Comparison of ENCODE assay signal across 1 cellular context in the genomic region with DNA sequence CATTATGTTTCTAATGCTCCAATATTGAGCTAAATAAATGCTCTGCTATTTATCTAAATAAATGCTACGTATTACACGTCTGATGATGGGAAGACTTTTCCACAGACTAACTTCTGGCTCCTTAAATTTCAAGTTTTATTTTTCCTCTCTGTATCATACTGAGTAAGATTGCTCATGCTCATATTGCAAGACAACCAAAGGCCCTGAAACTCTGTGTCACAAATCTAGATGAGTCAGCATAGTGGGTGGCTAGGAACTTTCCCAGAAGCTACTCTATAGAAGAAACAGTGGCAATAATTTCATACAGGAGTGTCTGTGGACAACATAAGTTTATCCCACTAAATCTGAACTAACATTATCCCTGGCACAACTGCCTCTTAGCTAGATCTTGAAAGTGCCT.
TF ChIP-seq lines count a peak whose summit lies in the region.

No MANE protein-coding gene starts in this region.

TF ChIP-seq in WTC11, 78 proteins besides CTCF, POLR2A, EP300 and RAD21 (continued from another document):
- TF ChIP-seq, protein P1, sequence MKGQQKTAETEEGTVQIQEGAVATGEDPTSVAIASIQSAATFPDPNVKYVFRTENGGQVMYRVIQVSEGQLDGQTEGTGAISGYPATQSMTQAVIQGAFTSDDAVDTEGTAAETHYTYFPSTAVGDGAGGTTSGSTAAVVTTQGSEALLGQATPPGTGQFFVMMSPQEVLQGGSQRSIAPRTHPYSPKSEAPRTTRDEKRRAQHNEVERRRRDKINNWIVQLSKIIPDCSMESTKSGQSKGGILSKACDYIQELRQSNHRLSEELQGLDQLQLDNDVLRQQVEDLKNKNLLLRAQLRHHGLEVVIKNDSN (CRISPR knock-in tag; IDR thresholded peaks at IDR 0.05) = no peak
- TF ChIP-seq, protein P2, sequence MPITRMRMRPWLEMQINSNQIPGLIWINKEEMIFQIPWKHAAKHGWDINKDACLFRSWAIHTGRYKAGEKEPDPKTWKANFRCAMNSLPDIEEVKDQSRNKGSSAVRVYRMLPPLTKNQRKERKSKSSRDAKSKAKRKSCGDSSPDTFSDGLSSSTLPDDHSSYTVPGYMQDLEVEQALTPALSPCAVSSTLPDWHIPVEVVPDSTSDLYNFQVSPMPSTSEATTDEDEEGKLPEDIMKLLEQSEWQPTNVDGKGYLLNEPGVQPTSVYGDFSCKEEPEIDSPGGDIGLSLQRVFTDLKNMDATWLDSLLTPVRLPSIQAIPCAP (CRISPR knock-in tag; IDR thresholded peaks at IDR 0.05) = no peak
- no peak for TF ChIP-seq GABPB1 (CRISPR knock-in tag; IDR thresholded peaks at IDR 0.05)
- TF ChIP-seq ZBTB21 (CRISPR knock-in tag; IDR thresholded peaks at IDR 0.05; ENCODE audit: borderline replicate concordance) = no peak
- TF ChIP-seq NR2C2 (CRISPR knock-in tag; IDR thresholded peaks at IDR 0.05) = no peak
TF ChIP-seq in WTC11: peak in this region for 0.
